1 cellular context compared by ENCODE assay signal in genomic region chr18:26425148-26425531, GRCh38.
TF ChIP-seq lines count a peak whose summit lies in the region.

No MANE protein-coding gene starts in this region.

TF ChIP-seq in SK-N-SH treated with all-trans-retinoic acid at 6 μM for 48 hours, 23 proteins besides CTCF, POLR2A, EP300 and RAD21 (continued from another document):
- TF ChIP-seq CSRNP3 (CRISPR knock-in tag; IDR thresholded peaks at IDR 0.05): no peak
